In genomic region chr3:28868897-28869296, GRCh38 we compare ENCODE assay signal across 6 cellular contexts.
"Had no signal": no experiment of that assay in that cellular context is flagged by ENCODE, and none has a peak within 500 bp of the region (broad histone marks: within the 10 kb centered on the region; RNA-seq: fewer than 3 reads in every experiment).

No MANE protein-coding gene starts in this region.

- H3K9me3 Mint-ChIP-seq: GM23338, H9 had no signal

- ATAC-seq: GM23338 had no signal

- H3K27ac Mint-ChIP-seq: GM23338, IgD-negative memory B cell had no signal

- H3K27ac ChIP-seq: HL-60 had no signal

- H2AFZ ChIP-seq: GM23338 had no signal

- H3K4me2 ChIP-seq: GM23338 had no signal

- H3K27me3 Mint-ChIP-seq: IgD-negative memory B cell had no signal

- H3K4me3 Mint-ChIP-seq: GM23338, H9, IgD-negative memory B cell had no signal

- H3K4me1 Mint-ChIP-seq: GM23338, IgD-negative memory B cell had no signal

- H3K4me3 ChIP-seq: GM23338 had no signal

- DNase-seq: H9, HCEC 1CT, KG1 had no signal
